Comparison of ENCODE assay signal across 10 cellular contexts in genomic region chr14:94346073-94346786, GRCh38. TPM values are rescaled to one million over a fixed set of nuclear protein-coding genes. Genes with fewer than 3 reads are reported as not detected.
A peak's percentile ranks its signal among the peaks of the same experiment; 100 is the strongest.
DNase-seq lines count a peak whose midpoint lies in the region; ATAC-seq, FAIRE-seq and TF ChIP-seq lines count a peak whose summit lies in the region.
"Not testable (repeated sequence)": the region's sequence is repeated elsewhere in the genome, so short reads cannot be mapped to it uniquely, and the experiment has no call there.
"Had no signal": no experiment of that assay in that cellular context is flagged by ENCODE, and none has a peak within 500 bp of the region (broad histone marks: within the 10 kb centered on the region; RNA-seq: fewer than 3 reads in every experiment).

No MANE protein-coding gene starts in this region.

- not testable (repeated sequence) for H3K4me3 Mint-ChIP-seq in T-cell; activated T-cell treated with anti-CD3 and anti-CD28 coated beads, Interleukin-2, amount 50 U/mL, for 24 hours

- H3K27me3 Mint-ChIP-seq in T-cell: peaks cover 10 to 14% of the 10 kb centered on the region in 2 donors
- peaks cover 43% of the 10 kb centered on the region for H3K27me3 Mint-ChIP-seq in activated T-cell treated with anti-CD3 and anti-CD28 coated beads, Interleukin-2, amount 50 U/mL, for 24 hours

- not testable (repeated sequence) for H3K4me3 ChIP-seq in epithelial cell of proximal tubule (ENCODE audit: low read depth, low read length); vagina

- not testable (repeated sequence) for H3K36me3 ChIP-seq in vagina

- ATAC-seq in GM18517 (IDR thresholded peaks at IDR 0.05; ENCODE audit: unreplicated experiment) (peak; percentile 70), HG03520 (IDR thresholded peaks at IDR 0.05; ENCODE audit: unreplicated experiment) (peak; percentile 61), T-cell (replicated peaks in 1 of 4) (peak in 1 of 4 experiments; percentile 86)

- H3K4me1 ChIP-seq in vagina: peaks cover 32% of the 10 kb centered on the region

- not testable (repeated sequence) for H3K27me3 ChIP-seq in vagina

- not testable (repeated sequence) for H3K9me3 ChIP-seq in vagina

- DNase-seq in H54 (ENCODE audit: insufficient read length, low spot score): peak; percentile 20
- peak in 17 of 34 experiments; percentile 1 to 81 (median 19) for DNase-seq in T-cell
- DNase-seq in activated T-cell treated with anti-CD3 and anti-CD28 coated beads, Interleukin-2, amount 50 U/mL, for 24 hours: peak; percentile 63
- DNase-seq in epithelial cell of proximal tubule (ENCODE audit: low read depth): peak; percentile 60
- peak; percentile 5 to 46 (median 28) for DNase-seq in stimulated activated CD4-positive, alpha-beta T cell treated with anti-CD3 and anti-CD28 coated beads, Interleukin-1b, Interleukin-23, amount 100 ng/mL, for 24 hours (ENCODE audit: low read depth in 4 of 4, low spot score in 1 of 4)
- not testable (repeated sequence) for DNase-seq in vagina (ENCODE audit: extremely low spot score in 2 of 2)

- H3K9me3 Mint-ChIP-seq in T-cell; activated T-cell treated with anti-CD3 and anti-CD28 coated beads, Interleukin-2, amount 50 U/mL, for 24 hours: not testable (repeated sequence)

- H3K4me1 Mint-ChIP-seq in T-cell: peaks cover 0 to 12% (median 3%) of the 10 kb centered on the region in 3 donors
- H3K4me1 Mint-ChIP-seq in activated T-cell treated with anti-CD3 and anti-CD28 coated beads, Interleukin-2, amount 50 U/mL, for 24 hours (ENCODE audit: low read depth): peaks cover 28% of the 10 kb centered on the region

- POLR2A ChIA-PET in T-cell (lab: Charles Lee): not testable (repeated sequence)

- not testable (repeated sequence) for H3K36me3 Mint-ChIP-seq in T-cell; activated T-cell treated with anti-CD3 and anti-CD28 coated beads, Interleukin-2, amount 50 U/mL, for 24 hours (ENCODE audit: low read depth)

- not testable (repeated sequence) for TF ChIP-seq CTCF in epithelial cell of proximal tubule (conservative IDR thresholded peaks at IDR 0.05; ENCODE audit: low read depth, low read length); vagina (IDR thresholded peaks at IDR 0.05)

- peak overlapping the region; percentile 7 to 61 for H3K27ac Mint-ChIP-seq in T-cell
- H3K27ac Mint-ChIP-seq in activated T-cell treated with anti-CD3 and anti-CD28 coated beads, Interleukin-2, amount 50 U/mL, for 24 hours: peak overlapping the region; percentile 91

- FAIRE-seq in H54 (lab: Jason Lieb, UNC): not testable (repeated sequence)

- intact Hi-C loops in vagina (cut with DNase I): not testable (repeated sequence)

- peak overlapping the region; percentile 81 for H3K27ac ChIP-seq in vagina

- TF ChIP-seq POLR2A in H54 (IDR thresholded peaks at IDR 0.05; ENCODE audit: low read depth, low read length); vagina (IDR thresholded peaks at IDR 0.05): not testable (repeated sequence)

- CTCF ChIA-PET in T-cell (lab: Charles Lee): not testable (repeated sequence)

RNA-seq across cellular contexts. Expression of gene SERPINA2, which starts 20.3 kb away (rescaled TPM):
- total RNA-seq in T-cell (not detected), epithelial cell of proximal tubule (not detected in 2 replicates), vagina (not detected)
- total RNA-seq: gastroesophageal sphincter, left lobe of liver had no signal

RNA-seq across cellular contexts. Expression of gene SERPINA6, which starts 23.1 kb away (rescaled TPM):
- not detected for total RNA-seq in T-cell
- 0.81 and 1.4 TPM in 2 replicates for total RNA-seq in epithelial cell of proximal tubule
- not detected for total RNA-seq in vagina
- total RNA-seq: gastroesophageal sphincter had no signal

RNA-seq across cellular contexts. Expression of gene SERPINA1, which starts 42.2 kb away (rescaled TPM):
- 10 to 100 TPM in 1 of 5 donors, 1 to 10 TPM in 3, under 1 TPM in 1; 0.63 to 11.1 (median 6.7) TPM for total RNA-seq in T-cell
- total RNA-seq in epithelial cell of proximal tubule: 15.3 and 15.8 TPM in 2 replicates
- total RNA-seq in vagina: 6.1 TPM

RNA-seq across cellular contexts. Expression of gene SERPINA10, which starts 53.2 kb away (rescaled TPM):
- under 1 TPM in 1 of 5 donors, not detected in 4; 0.15 TPM for total RNA-seq in T-cell
- not detected in 2 replicates for total RNA-seq in epithelial cell of proximal tubule
- not detected for total RNA-seq in vagina
- total RNA-seq: gastroesophageal sphincter had no signal
